20 cellular contexts compared by ENCODE assay signal in the genomic region with DNA sequence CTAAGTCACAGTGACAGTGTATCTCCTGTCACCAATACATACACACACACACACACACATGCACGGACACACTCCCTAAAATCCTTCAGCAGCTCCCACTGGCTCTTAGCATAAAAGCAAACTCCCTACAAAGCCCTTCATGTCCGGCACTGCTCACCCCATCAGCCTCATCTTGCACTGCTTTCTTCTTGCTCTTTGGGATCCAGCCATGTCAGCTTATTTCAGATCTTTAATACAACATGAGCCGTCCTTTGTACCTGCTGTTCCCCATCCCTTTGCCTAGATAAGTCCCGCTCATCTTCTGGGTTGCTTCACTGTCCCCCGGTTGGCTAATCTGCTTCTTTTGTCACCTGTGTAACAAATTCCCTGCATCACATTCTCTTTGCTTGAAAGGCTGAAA.
"Had no signal": no experiment of that assay in that cellular context is flagged by ENCODE, and none has a peak within 500 bp of the region (broad histone marks: within the 10 kb centered on the region; RNA-seq: fewer than 3 reads in every experiment).

No MANE protein-coding gene starts in this region.

- H3K4me1 Mint-ChIP-seq: neural crest cell had no signal

- H3K9me3 Mint-ChIP-seq: effector memory CD8-positive, alpha-beta T cell; naive thymus-derived CD8-positive, alpha-beta T cell; stimulated activated memory B cell treated with anti-CD40 and anti-IgM and Interleukin-4, amounts not matched to agents 10 μg/mL and 1 μg/mL and 100 μg/mL, for 72 hours had no signal

- H3K27me3 ChIP-seq: ovary, spleen, tibial nerve, upper lobe of left lung had no signal

- ATAC-seq: effector memory CD8-positive, alpha-beta T cell; left ventricle myocardium superior; lower lobe of right lung; naive thymus-derived CD8-positive, alpha-beta T cell; psoas muscle; right cardiac atrium; stimulated activated memory B cell treated with anti-CD40 and anti-IgM and Interleukin-4, amounts not matched to agents 10 μg/mL and 1 μg/mL and 100 μg/mL, for 72 hours; stimulated activated naive CD8-positive, alpha-beta T cell treated with anti-CD3 and anti-CD28 coated beads, Interleukin-15, Interleukin-2, amounts not matched to agents 100 U/mL and 50 U/mL, for 24 hours had no signal

- DNase-seq: effector memory CD8-positive, alpha-beta T cell; head of caudate nucleus; left ventricle myocardium superior; lower lobe of right lung; naive thymus-derived CD8-positive, alpha-beta T cell; occipital lobe; ovary; posterior cingulate gyrus; psoas muscle; right cardiac atrium; spleen; stimulated activated CD4-positive, alpha-beta T cell treated with anti-CD3 and anti-CD28 coated beads, Interleukin-4, amount 100 ng/mL, for 4 hours; stimulated activated naive CD8-positive, alpha-beta T cell treated with anti-CD3 and anti-CD28 coated beads, Interleukin-15, Interleukin-2, amounts not matched to agents 100 U/mL and 50 U/mL, for 24 hours; upper lobe of left lung had no signal

- H3K36me3 ChIP-seq: lower lobe of right lung, ovary, spleen, thoracic aorta, tibial nerve, upper lobe of left lung had no signal

- H3K4me3 Mint-ChIP-seq: effector memory CD8-positive, alpha-beta T cell; neural crest cell; stimulated activated memory B cell treated with anti-CD40 and anti-IgM and Interleukin-4, amounts not matched to agents 10 μg/mL and 1 μg/mL and 100 μg/mL, for 72 hours had no signal

- H3K4me3 ChIP-seq: coronary artery, lower lobe of right lung, ovary, psoas muscle, skin epidermis, spleen, thoracic aorta, tibial nerve, upper lobe of left lung had no signal

- H3K27ac Mint-ChIP-seq: effector memory CD8-positive, alpha-beta T cell; stimulated activated memory B cell treated with anti-CD40 and anti-IgM and Interleukin-4, amounts not matched to agents 10 μg/mL and 1 μg/mL and 100 μg/mL, for 72 hours had no signal

- H3K4me1 ChIP-seq: psoas muscle had no signal

- H3K36me3 Mint-ChIP-seq: stimulated activated memory B cell treated with anti-CD40 and anti-IgM and Interleukin-4, amounts not matched to agents 10 μg/mL and 1 μg/mL and 100 μg/mL, for 72 hours had no signal

- H3K27me3 Mint-ChIP-seq: stimulated activated memory B cell treated with anti-CD40 and anti-IgM and Interleukin-4, amounts not matched to agents 10 μg/mL and 1 μg/mL and 100 μg/mL, for 72 hours had no signal

- H3K27ac ChIP-seq: coronary artery, lower lobe of right lung, ovary, psoas muscle, skin epidermis, spleen, thoracic aorta, tibial nerve, upper lobe of left lung had no signal

- H3K9me3 ChIP-seq: lower lobe of right lung, ovary, psoas muscle, thoracic aorta, upper lobe of left lung had no signal
